Comparison of ENCODE assay signal across 8 cellular contexts in genomic region chr17:49039518-49039917, GRCh38. TPM values are rescaled to one million over a fixed set of nuclear protein-coding genes. Genes with fewer than 3 reads are reported as not detected.
"Had no signal": no experiment of that assay in that cellular context is flagged by ENCODE, and none has a peak within 500 bp of the region (broad histone marks: within the 10 kb centered on the region; RNA-seq: fewer than 3 reads in every experiment).

No MANE protein-coding gene starts in this region.

RNA-seq across cellular contexts. Expression of gene IGF2BP1, which starts 42.3 kb away (rescaled TPM):
- total RNA-seq: dorsolateral prefrontal cortex, esophagus mucosa, esophagus muscularis mucosa, esophagus squamous epithelium, foreskin keratinocyte, gastrocnemius medialis, heart left ventricle, heart right ventricle had no signal
- polyA plus RNA-seq: foreskin keratinocyte had no signal
